Comparison of ENCODE assay signal across 1 cellular context in genomic region chr10:536371-536925, GRCh38.
TF ChIP-seq lines count a peak whose summit lies in the region.

No MANE protein-coding gene starts in this region.

TF ChIP-seq in IMR-90, 13 proteins besides CTCF, POLR2A, EP300 and RAD21:
- TF ChIP-seq MAFK (IDR thresholded peaks at IDR 0.05; ENCODE audit: low read depth, low read length): no peak
- no peak for TF ChIP-seq CHD1 (IDR thresholded peaks at IDR 0.05; ENCODE audit: low read depth, low read length)
- TF ChIP-seq FOS (IDR thresholded peaks at IDR 0.05; ENCODE audit: low read depth, low read length): 0 out of 2 replicates have a peak, but pooled peaks have one; percentile 12
- no peak for TF ChIP-seq SMC3 (IDR thresholded peaks at IDR 0.05; ENCODE audit: low read depth, low read length)
- TF ChIP-seq MAZ (IDR thresholded peaks at IDR 0.05; ENCODE audit: borderline replicate concordance, low read depth, low read length): peak; percentile 49; the same call in 1 of the 2 replicates
- no peak for TF ChIP-seq NFE2L2 (IDR thresholded peaks at IDR 0.05; ENCODE audit: low read depth, low read length)
- 0 out of 2 replicates have a peak, but pooled peaks have one; percentile 21 for TF ChIP-seq BHLHE40 (IDR thresholded peaks at IDR 0.05; ENCODE audit: low read depth, low read length)
